In the genomic region with DNA sequence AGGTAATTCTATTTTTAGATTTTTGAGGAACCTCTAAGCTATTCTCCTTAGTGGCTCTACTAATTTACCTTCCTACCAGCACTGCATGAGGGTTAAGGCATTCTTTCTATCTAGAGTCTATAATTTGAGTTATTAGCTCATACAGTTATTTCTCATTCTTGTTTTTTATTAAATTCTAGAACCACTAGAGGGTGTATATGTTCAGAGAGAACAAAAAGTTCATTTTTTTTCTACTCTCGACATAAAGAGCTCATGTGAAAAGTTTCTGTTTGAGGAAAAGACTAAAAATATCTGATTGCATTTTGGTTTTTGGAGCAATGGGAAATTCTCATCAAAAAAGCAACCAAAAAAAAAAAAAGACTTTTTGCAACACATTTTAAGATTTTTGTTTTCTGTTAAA, we compare ENCODE assay signal across 16 cellular contexts. TPM values are rescaled to one million over a fixed set of nuclear protein-coding genes. Genes with fewer than 3 reads are reported as not detected.
DNase-seq lines count a peak whose midpoint lies in the region; ATAC-seq and TF ChIP-seq lines count a peak whose summit lies in the region.
"Had no signal": no experiment of that assay in that cellular context is flagged by ENCODE, and none has a peak within 500 bp of the region (broad histone marks: within the 10 kb centered on the region; RNA-seq: fewer than 3 reads in every experiment).

No MANE protein-coding gene starts in this region.

- H3F3A ChIP-seq in PC-3 (ENCODE audit: low read length, unreplicated experiment): no peaks in the 10 kb centered on the region

- H3K36me3 Mint-ChIP-seq in progenitor cell of endocrine pancreas (ENCODE audit: insufficient read depth): peaks cover 3% of the 10 kb centered on the region
- H3K36me3 Mint-ChIP-seq: natural killer cell treated with Interleukin-12 subunit alpha and Interleukin-12 subunit beta and Interleukin-15 and Interleukin-18, amount 100 ng/mL, for 72 hours had no signal

- H3K27ac ChIP-seq in PC-3 (ENCODE audit: low read length): no peak overlapping the region
- H3K27ac ChIP-seq: WERI-Rb-1 had no signal

- H3K27me3 ChIP-seq in PC-3 (ENCODE audit: low read length): peaks cover 17% of the 10 kb centered on the region

- H3K27ac Mint-ChIP-seq in progenitor cell of endocrine pancreas: no peak overlapping the region
- H3K27ac Mint-ChIP-seq: H9; natural killer cell treated with Interleukin-12 subunit alpha and Interleukin-12 subunit beta and Interleukin-15 and Interleukin-18, amount 100 ng/mL, for 72 hours had no signal

- no peak overlapping the region for H3K4me3 Mint-ChIP-seq in progenitor cell of endocrine pancreas (ENCODE audit: low read depth)
- H3K4me3 Mint-ChIP-seq: H9; natural killer cell treated with Interleukin-12 subunit alpha and Interleukin-12 subunit beta and Interleukin-15 and Interleukin-18, amount 100 ng/mL, for 72 hours had no signal

- no peak for ATAC-seq in PC-3
- no peak for ATAC-seq in HG02588 (IDR thresholded peaks at IDR 0.05; ENCODE audit: unreplicated experiment)
- ATAC-seq: natural killer cell treated with Interleukin-12 subunit alpha and Interleukin-12 subunit beta and Interleukin-15 and Interleukin-18, amount 100 ng/mL, for 72 hours had no signal

- H3K4me2 ChIP-seq in PC-3 (ENCODE audit: low read length): no peak overlapping the region

- H3K9me3 Mint-ChIP-seq in progenitor cell of endocrine pancreas (ENCODE audit: low read depth): peaks cover 2% of the 10 kb centered on the region

- no peaks in the 10 kb centered on the region for H3K36me3 ChIP-seq in PC-3 (ENCODE audit: low read depth, low read length)
- H3K36me3 ChIP-seq: WERI-Rb-1 had no signal

- H2AFZ ChIP-seq in PC-3 (ENCODE audit: low read length): no peak overlapping the region

- intact Hi-C loops in PC-3 (cut with micrococcal nuclease): loop anchor here (1.0 kb wide), 1 partner anchor 92 kb away; no protein-coding TSS in a partner anchor

- CTCF ChIA-PET in PC-3 (lab: Charles Lee): interaction anchor here (0.6 to 1.3 kb wide), 11 partner anchors 12 to 1267 kb away, joined by 3 to 18 read pairs (median 4); partner anchors contain the start of gene LRAT

- no peaks in the 10 kb centered on the region for H3K27me3 Mint-ChIP-seq in progenitor cell of endocrine pancreas

- H4K20me1 ChIP-seq in PC-3 (ENCODE audit: low read length): no peaks in the 10 kb centered on the region

- no peaks in the 10 kb centered on the region for H3K79me2 ChIP-seq in PC-3 (ENCODE audit: low read length)

- no peaks in the 10 kb centered on the region for H3K4me1 ChIP-seq in PC-3 (ENCODE audit: insufficient read depth, low read length)

- DNase-seq in DMS53 (lab: John Stamatoyannopoulos, UW): peak; percentile 18
- no peak for DNase-seq in DMS53 treated with DMSO at 0.1 percent for 48 hours (lab: John Stamatoyannopoulos, UW; ENCODE audit: unreplicated experiment)
- DNase-seq in PC-3: peak; percentile 35
- DNase-seq in fibroblast of mammary gland (ENCODE audit: low read depth): peak; percentile 18
- DNase-seq in progenitor cell of endocrine pancreas (ENCODE audit: low spot score, unreplicated experiment): no peak
- no peak for DNase-seq in NK-92 (lab: John Stamatoyannopoulos, UW; ENCODE audit: unreplicated experiment)
- no peak for DNase-seq in stimulated activated CD8-positive, alpha-beta memory T cell treated with anti-CD3 and anti-CD28 coated beads, Interleukin-4, amount 100 ng/mL, for 48 hours
- DNase-seq: 8988T; activated CD8-positive, alpha-beta memory T cell treated with anti-CD3 and anti-CD28 coated beads, Interleukin-2, amount 50 U/mL, for 4 hours; activated naive CD4-positive, alpha-beta T cell treated with Interleukin-2 at 50 U/mL for 16 hours; H9; hypothalamus; NCI-H2081; WERI-Rb-1 had no signal

- no peak overlapping the region for H3K9ac ChIP-seq in PC-3 (ENCODE audit: low read length)

- TF ChIP-seq CTCF in PC-3 (conservative IDR thresholded peaks at IDR 0.05; ENCODE audit: low read depth, low read length): peak; percentile 43; the same call in 1 of the 2 replicates
- peak; percentile 24 for TF ChIP-seq CTCF in fibroblast of mammary gland (conservative IDR thresholded peaks at IDR 0.05; ENCODE audit: control insufficient read depth, insufficient read depth, low read depth, low read length)
- TF ChIP-seq CTCF in progenitor cell of endocrine pancreas (IDR thresholded peaks at IDR 0.05; ENCODE audit: unreplicated experiment): peak; percentile 28

- no TSS peak for BruUV-seq in PC-3 (replicated peaks; lab: Mats Ljungman, UMichigan)

- peaks cover 27% of the 10 kb centered on the region for H3K4me1 Mint-ChIP-seq in progenitor cell of endocrine pancreas (ENCODE audit: low read depth)

- H3K9me2 ChIP-seq in PC-3 (replicated peaks; ENCODE audit: low read length): no peaks in the 10 kb centered on the region

- H3K4me3 ChIP-seq in PC-3 (ENCODE audit: low read length) (no peak overlapping the region), fibroblast of mammary gland (ENCODE audit: control insufficient read depth, low read depth, low read length) (no peak overlapping the region)

- H3K9me3 ChIP-seq in PC-3 (ENCODE audit: low read length): no peaks in the 10 kb centered on the region

- POLR2A ChIA-PET in PC-3 (lab: Charles Lee; ENCODE audit: unreplicated experiment): no interaction called here

RNA-seq across cellular contexts. Expression of gene LRAT, which starts 57.0 kb away (rescaled TPM):
- total RNA-seq in PC-3 (2014; rRNA removed) (0.55 and 0.92 TPM in 2 replicates), progenitor cell of endocrine pancreas (22.6 and 23.3 TPM in 2 replicates)
- total RNA-seq: natural killer cell treated with Interleukin-12 subunit alpha and Interleukin-12 subunit beta and Interleukin-15 and Interleukin-18, amount 100 ng/mL, for 72 hours had no signal

Comparison
In these comparisons a context has a peak if more than half of its experiments do, and no peak if none do; other contexts are left out.
1. DNase-seq: peak in DMS53 (single experiment), PC-3 (single experiment) and fibroblast of mammary gland (single experiment); none in DMS53 treated with DMSO at 0.1 percent for 48 hours (single experiment), progenitor cell of endocrine pancreas (single experiment), NK-92 (single experiment) and stimulated activated CD8-positive, alpha-beta memory T cell treated with anti-CD3 and anti-CD28 coated beads, Interleukin-4, amount 100 ng/mL, for 48 hours (single experiment).
2. RNA of gene LRAT, which starts 57.0 kb away (total RNA-seq): 22.6 to 23.3 TPM in progenitor cell of endocrine pancreas; 0.55 to 0.92 TPM in PC-3; every median in the first group is over 10 times any median in the second.
3. Peak in every context shown above with its lines, with median percentiles within 50 percentile points of each other: CTCF ChIP-seq.